In the genomic region with DNA sequence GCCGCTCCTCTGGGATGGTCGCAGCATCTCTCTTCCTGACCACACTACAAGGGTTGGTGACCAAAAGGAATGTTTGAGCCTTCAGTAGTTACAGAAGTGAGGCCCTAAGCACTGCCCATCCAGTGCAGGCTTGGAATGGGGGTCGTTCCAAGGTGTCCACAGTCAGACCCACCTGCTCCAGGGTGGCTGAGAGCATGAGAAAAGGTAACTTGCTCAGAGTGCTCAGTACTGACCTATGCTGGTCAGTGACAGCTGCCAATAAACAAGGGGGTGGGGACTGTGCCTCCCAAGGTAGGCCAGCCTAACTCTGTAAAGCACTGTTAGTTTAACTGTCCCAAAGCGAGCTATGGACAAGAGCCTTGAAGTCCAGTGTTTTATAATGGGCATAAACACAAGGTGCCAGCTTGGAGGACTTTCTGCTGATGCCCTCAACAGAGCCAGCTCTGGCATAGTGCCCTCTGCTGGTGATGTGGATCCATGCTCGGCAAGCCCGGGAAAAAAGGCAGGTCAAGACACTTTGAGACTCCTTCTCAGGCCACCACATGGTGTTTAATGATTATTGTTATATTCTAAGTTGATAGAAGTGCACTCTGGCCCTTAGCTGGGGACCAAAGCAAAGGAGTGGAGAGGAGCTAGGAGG, we compare ENCODE assay signal across 8 cellular contexts.
DNase-seq lines count a peak whose midpoint lies in the region; ATAC-seq and TF ChIP-seq lines count a peak whose summit lies in the region.

No MANE protein-coding gene starts in this region.

- no peaks in the 10 kb centered on the region for H3K27me3 ChIP-seq in SU-DHL-6 (ENCODE audit: low read length)
- H3K27me3 ChIP-seq in ascending aorta = no peaks in the 10 kb centered on the region
- no peaks in the 10 kb centered on the region for H3K27me3 ChIP-seq in right cardiac atrium (ENCODE audit: control insufficient read depth, insufficient read depth)
- H3K27me3 ChIP-seq in spleen (replicated peaks in 1 of 7) = peaks cover 0 to 8% (median 0%) of the 10 kb centered on the region in 7 donors
- H3K27me3 ChIP-seq in vagina = no peaks in the 10 kb centered on the region

- no peak overlapping the region for H3K27ac ChIP-seq in SU-DHL-6 (ENCODE audit: low read depth, low read length)
- no peak overlapping the region for H3K27ac ChIP-seq in ascending aorta
- H3K27ac ChIP-seq in right cardiac atrium (ENCODE audit: low read length) = no peak overlapping the region
- no peak overlapping the region for H3K27ac ChIP-seq in spleen
- no peak overlapping the region for H3K27ac ChIP-seq in vagina

- WGBS in right cardiac atrium = 55% methylated on average over 6 of the region's 6 CpGs
- WGBS in spleen, 5 donors = 43 to 56% (median 44%) methylated on average over 5 to 6 of the region's 6 CpGs

- H3K4me3 ChIP-seq in SU-DHL-6 (ENCODE audit: insufficient read depth, low read length, poor library complexity, severe bottlenecking) (no peak overlapping the region), ascending aorta (no peak overlapping the region), right cardiac atrium (ENCODE audit: low read length) (no peak overlapping the region), spleen (no peak overlapping the region), vagina (no peak overlapping the region)

- H2AFZ ChIP-seq in SU-DHL-6 (ENCODE audit: low read depth, low read length, severe bottlenecking) = no peak overlapping the region

- H3K9me2 ChIP-seq in SU-DHL-6 (replicated peaks; ENCODE audit: insufficient read depth, low read length) = no peaks in the 10 kb centered on the region

- no peak overlapping the region for H3K4me2 ChIP-seq in SU-DHL-6 (ENCODE audit: low read depth, low read length, poor library complexity, severe bottlenecking)

- intact Hi-C loops in ascending aorta (cut with DNase I) = no loop called here
- intact Hi-C loops in right cardiac atrium (cut with DNase I) = loop anchor here (2.0 to 10.0 kb wide), 4 partner anchors 207 to 339 kb away; no protein-coding TSS in a partner anchor
- intact Hi-C loops in spleen (cut with DNase I; ENCODE audit: low total_unique reads) = loop anchor here (5.0 kb wide), 1 partner anchor 339 kb away; no protein-coding TSS in a partner anchor
- intact Hi-C loops in vagina (cut with DNase I) = loop anchor here (5.0 kb wide), 1 partner anchor 339 kb away; no protein-coding TSS in a partner anchor

- DNase-seq in DMS53 (lab: John Stamatoyannopoulos, UW) (peak; percentile 76), Kasumi-1 (lab: John Stamatoyannopoulos, UW) (peak; percentile 28 to 41), ascending aorta (ENCODE audit: low spot score in 2 of 2) (no peak), right cardiac atrium (peak; percentile 44 to 79 (median 72)), spleen (no peak), vagina (ENCODE audit: extremely low spot score in 2 of 2) (no peak)

- ATAC-seq in GM21447 (IDR thresholded peaks at IDR 0.05; ENCODE audit: unreplicated experiment) = peak; percentile 79
- peak; percentile 41 to 54 for ATAC-seq in right cardiac atrium

- H3K79me2 ChIP-seq in SU-DHL-6 (ENCODE audit: insufficient read depth, low read length) = no peaks in the 10 kb centered on the region

- H3K9ac ChIP-seq in SU-DHL-6 (ENCODE audit: low read length) = no peak overlapping the region

- no peaks in the 10 kb centered on the region for H4K20me1 ChIP-seq in SU-DHL-6 (ENCODE audit: low read depth, low read length)

- no peaks in the 10 kb centered on the region for H3F3A ChIP-seq in SU-DHL-6 (ENCODE audit: insufficient read depth)

- TF ChIP-seq POLR2A in spleen (IDR thresholded peaks at IDR 0.05) = no peak
- no peak for TF ChIP-seq POLR2A in vagina (IDR thresholded peaks at IDR 0.05)

- H3K9me3 ChIP-seq in SU-DHL-6 (ENCODE audit: insufficient read depth, low read length) (no peaks in the 10 kb centered on the region), ascending aorta (no peaks in the 10 kb centered on the region), right cardiac atrium (ENCODE audit: control insufficient read depth, low read length) (no peaks in the 10 kb centered on the region), spleen (no peaks in the 10 kb centered on the region), vagina (no peaks in the 10 kb centered on the region)

- TF ChIP-seq CTCF in SU-DHL-6 (IDR thresholded peaks at IDR 0.05; ENCODE audit: insufficient read depth, low read length, poor library complexity, severe bottlenecking) (peak; percentile 53), ascending aorta (IDR thresholded peaks at IDR 0.05) (peak in 2 of 3 experiments; percentile 18 to 30), spleen (IDR thresholded peaks at IDR 0.05 in 8 of 11, conservative IDR thresholded peaks at IDR 0.05 in 3 of 11) (peak in 9 of 11 experiments; percentile 26 to 70 (median 53)), vagina (IDR thresholded peaks at IDR 0.05) (peak in 1 of 3 experiments; percentile 21)

- no peaks in the 10 kb centered on the region for H3K4me1 ChIP-seq in ascending aorta
- no peaks in the 10 kb centered on the region for H3K4me1 ChIP-seq in right cardiac atrium (ENCODE audit: control insufficient read depth, insufficient read depth, low read length)
- H3K4me1 ChIP-seq in spleen = no peaks in the 10 kb centered on the region
- H3K4me1 ChIP-seq in vagina = no peaks in the 10 kb centered on the region

- H3K36me3 ChIP-seq in SU-DHL-6 (ENCODE audit: low read length) = no peaks in the 10 kb centered on the region
- H3K36me3 ChIP-seq in ascending aorta = no peaks in the 10 kb centered on the region
- no peaks in the 10 kb centered on the region for H3K36me3 ChIP-seq in spleen
- no peaks in the 10 kb centered on the region for H3K36me3 ChIP-seq in vagina

Comparison
In these comparisons a context has a peak if more than half of its experiments do, and no peak if none do; other contexts are left out.
1. DNase-seq: peak in DMS53 (single experiment), Kasumi-1 (2 of 2) and right cardiac atrium (3 of 3); none in ascending aorta (0 of 2), spleen (single experiment) and vagina (0 of 2).